14 cellular contexts compared by ENCODE assay signal in the genomic region with DNA sequence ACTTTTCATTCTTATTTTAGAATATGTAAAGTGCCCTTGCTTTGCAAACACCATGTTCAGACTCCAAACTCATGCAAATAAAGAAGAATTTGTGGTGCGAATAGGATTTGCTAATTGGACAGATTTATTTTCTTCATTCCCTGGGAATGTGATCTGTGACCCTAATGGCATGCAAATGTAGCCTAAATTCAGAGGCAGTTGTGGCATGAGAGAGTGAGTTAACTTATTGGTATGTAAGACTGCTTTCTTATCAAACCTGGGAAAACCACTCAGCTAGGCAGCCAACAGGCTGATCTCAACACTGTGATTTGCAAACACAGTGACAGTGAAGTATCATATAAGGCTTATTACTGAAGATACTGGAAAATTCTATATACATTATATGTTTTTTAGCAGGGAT. TPM values are rescaled to one million over a fixed set of nuclear protein-coding genes. Genes with fewer than 3 reads are reported as not detected.
A peak's percentile ranks its signal among the peaks of the same experiment; 100 is the strongest.
DNase-seq lines count a peak whose midpoint lies in the region; ATAC-seq and TF ChIP-seq lines count a peak whose summit lies in the region.
"Had no signal": no experiment of that assay in that cellular context is flagged by ENCODE, and none has a peak within 500 bp of the region (broad histone marks: within the 10 kb centered on the region; RNA-seq: fewer than 3 reads in every experiment).

No MANE protein-coding gene starts in this region.

- TF ChIP-seq EP300 in transverse colon (IDR thresholded peaks at IDR 0.05; ENCODE audit: low read depth), result no peak

- no peaks in the 10 kb centered on the region for H3K79me1 ChIP-seq in mesendoderm (ENCODE audit: low read length)

- no peak overlapping the region for H3K4me3 Mint-ChIP-seq in stimulated activated memory B cell treated with anti-CD40 and anti-IgM and Interleukin-4, amounts not matched to agents 10 μg/mL and 1 μg/mL and 100 μg/mL, for 72 hours
- H3K4me3 Mint-ChIP-seq in activated CD4-positive, alpha-beta memory T cell treated with anti-CD3 and anti-CD28 coated beads for 36 hours, result no peak overlapping the region
- H3K4me3 Mint-ChIP-seq: activated naive CD8-positive, alpha-beta T cell treated with anti-CD3 and anti-CD28 coated beads for 36 hours; CD8-positive, alpha-beta T cell had no signal

- H3K79me2 ChIP-seq in mesendoderm (ENCODE audit: control insufficient read depth, insufficient read depth, low read length), result no peaks in the 10 kb centered on the region

- H2BK15ac ChIP-seq in mesendoderm (replicated peaks; ENCODE audit: low read depth), result no peak overlapping the region

- no peak overlapping the region for H4K5ac ChIP-seq in mesendoderm (ENCODE audit: low read length)

- peaks cover 19% of the 10 kb centered on the region for H3K4me1 ChIP-seq in mesendoderm (ENCODE audit: control insufficient read depth, low read depth, low read length)
- H3K4me1 ChIP-seq in transverse colon, result no peaks in the 10 kb centered on the region
- H3K4me1 ChIP-seq: gastrocnemius medialis had no signal

- intact Hi-C loops in transverse colon (cut with DNase I; ENCODE audit: low total_unique reads), result no loop called here
- intact Hi-C loops in activated CD4-positive, alpha-beta memory T cell treated with anti-CD3 and anti-CD28 coated beads for 36 hours (cut with micrococcal nuclease), result no loop called here

- WGBS in mesendoderm (ENCODE audit: extremely low coverage, insufficient coverage, low lambda C conversion rate), result no CpG with 5 or more reads among the region's 1 CpG
- 89 to 91% methylated on average over 1 of the region's 1 CpG for WGBS in transverse colon (ENCODE audit: low coverage in 1 of 2), 2 donors

- no peak for TF ChIP-seq POLR2A in transverse colon (IDR thresholded peaks at IDR 0.05)

- no peak overlapping the region for H3K18ac ChIP-seq in mesendoderm (ENCODE audit: low read length)

- H3K27ac ChIP-seq in mesendoderm (ENCODE audit: low read depth, low read length) (no peak overlapping the region), transverse colon (no peak overlapping the region)
- H3K27ac ChIP-seq: gastrocnemius medialis, stomach had no signal

- no peak for ATAC-seq in stimulated activated memory B cell treated with anti-CD40 and anti-IgM and Interleukin-4, amounts not matched to agents 10 μg/mL and 1 μg/mL and 100 μg/mL, for 72 hours
- ATAC-seq: CD8-positive, alpha-beta T cell; gastrocnemius medialis had no signal

- H3K27ac Mint-ChIP-seq in stimulated activated memory B cell treated with anti-CD40 and anti-IgM and Interleukin-4, amounts not matched to agents 10 μg/mL and 1 μg/mL and 100 μg/mL, for 72 hours, result no peak overlapping the region
- no peak overlapping the region for H3K27ac Mint-ChIP-seq in activated CD4-positive, alpha-beta memory T cell treated with anti-CD3 and anti-CD28 coated beads for 36 hours
- H3K27ac Mint-ChIP-seq: activated naive CD8-positive, alpha-beta T cell treated with anti-CD3 and anti-CD28 coated beads for 36 hours; CD8-positive, alpha-beta T cell had no signal

- no peak overlapping the region for H3K4ac ChIP-seq in mesendoderm (ENCODE audit: low read depth, low read length)

- H4K8ac ChIP-seq in mesendoderm (ENCODE audit: low read depth, low read length), result no peak overlapping the region

- H3K4me3 ChIP-seq in BJ (ENCODE audit: low read depth, low read length) (no peak overlapping the region), epithelial cell of esophagus (ENCODE audit: low read length) (no peak overlapping the region), mesendoderm (ENCODE audit: low read length) (no peak overlapping the region), transverse colon (no peak overlapping the region)
- H3K4me3 ChIP-seq: gastrocnemius medialis, stomach had no signal

- CTCF ChIA-PET in BJ (lab: Yijun Ruan, JAX), result no interaction called here
- CTCF ChIA-PET in activated CD4-positive, alpha-beta memory T cell treated with anti-CD3 and anti-CD28 coated beads for 36 hours (lab: Charles Lee), result no interaction called here

- H3K56ac ChIP-seq in mesendoderm (ENCODE audit: low read length), result no peak overlapping the region

- peaks cover 13% of the 10 kb centered on the region for H3K9me3 Mint-ChIP-seq in stimulated activated memory B cell treated with anti-CD40 and anti-IgM and Interleukin-4, amounts not matched to agents 10 μg/mL and 1 μg/mL and 100 μg/mL, for 72 hours
- no peaks in the 10 kb centered on the region for H3K9me3 Mint-ChIP-seq in activated CD4-positive, alpha-beta memory T cell treated with anti-CD3 and anti-CD28 coated beads for 36 hours
- H3K9me3 Mint-ChIP-seq: CD8-positive, alpha-beta T cell had no signal

- H2BK5ac ChIP-seq in mesendoderm (ENCODE audit: low read length), result no peak overlapping the region

- no peaks in the 10 kb centered on the region for H3K36me3 Mint-ChIP-seq in stimulated activated memory B cell treated with anti-CD40 and anti-IgM and Interleukin-4, amounts not matched to agents 10 μg/mL and 1 μg/mL and 100 μg/mL, for 72 hours
- H3K36me3 Mint-ChIP-seq in activated CD4-positive, alpha-beta memory T cell treated with anti-CD3 and anti-CD28 coated beads for 36 hours, result no peaks in the 10 kb centered on the region
- H3K36me3 Mint-ChIP-seq: activated naive CD8-positive, alpha-beta T cell treated with anti-CD3 and anti-CD28 coated beads for 36 hours; CD8-positive, alpha-beta T cell had no signal

- no peaks in the 10 kb centered on the region for H3K9me3 ChIP-seq in transverse colon
- H3K9me3 ChIP-seq: gastrocnemius medialis, stomach had no signal

- TF ChIP-seq CTCF in BJ (IDR thresholded peaks at IDR 0.05; ENCODE audit: insufficient read depth, low read depth, low read length), result no peak
- TF ChIP-seq CTCF in epithelial cell of esophagus (IDR thresholded peaks at IDR 0.05; ENCODE audit: insufficient read depth, low read depth, low read length, missing control alignments), result no peak
- no peak for TF ChIP-seq CTCF in transverse colon (IDR thresholded peaks at IDR 0.05)

- H3K36me3 ChIP-seq in BJ (ENCODE audit: control insufficient read depth, insufficient read depth, low read length) (no peaks in the 10 kb centered on the region), mesendoderm (ENCODE audit: control insufficient read depth, insufficient read depth, low read length) (no peaks in the 10 kb centered on the region), transverse colon (no peaks in the 10 kb centered on the region)
- H3K36me3 ChIP-seq: gastrocnemius medialis, stomach had no signal

- no peak overlapping the region for H3K23ac ChIP-seq in mesendoderm (ENCODE audit: low read length)

- no peak overlapping the region for H3K9ac ChIP-seq in mesendoderm (ENCODE audit: low read length)

- H3K4me2 ChIP-seq in mesendoderm (ENCODE audit: low read length), result no peak overlapping the region

- in situ Hi-C loops in transverse colon (cut with MboI; ENCODE audit: low pct_ligation_motif_present in 1 of 4, low pct_unique_long_range_greater_than_20kb in 1 of 4, low sequenced_read_pairs in 3 of 4), result no loop called here

- H3K27me3 Mint-ChIP-seq in stimulated activated memory B cell treated with anti-CD40 and anti-IgM and Interleukin-4, amounts not matched to agents 10 μg/mL and 1 μg/mL and 100 μg/mL, for 72 hours, result no peaks in the 10 kb centered on the region
- H3K27me3 Mint-ChIP-seq in activated CD4-positive, alpha-beta memory T cell treated with anti-CD3 and anti-CD28 coated beads for 36 hours, result no peaks in the 10 kb centered on the region
- H3K27me3 Mint-ChIP-seq: activated naive CD8-positive, alpha-beta T cell treated with anti-CD3 and anti-CD28 coated beads for 36 hours had no signal

- no peak overlapping the region for H2AK5ac ChIP-seq in mesendoderm (ENCODE audit: low read length)

- H2BK120ac ChIP-seq in mesendoderm (ENCODE audit: low read depth, low read length), result no peak overlapping the region

- POLR2A ChIA-PET in BJ (lab: Charles Lee), result interaction anchor here (0.5 kb wide), 1 partner anchor 17 kb away, joined by 7 read pairs; no protein-coding TSS in a partner anchor
- POLR2A ChIA-PET in activated CD4-positive, alpha-beta memory T cell treated with anti-CD3 and anti-CD28 coated beads for 36 hours (lab: Charles Lee), result no interaction called here

- no peaks in the 10 kb centered on the region for H3K4me1 Mint-ChIP-seq in stimulated activated memory B cell treated with anti-CD40 and anti-IgM and Interleukin-4, amounts not matched to agents 10 μg/mL and 1 μg/mL and 100 μg/mL, for 72 hours
- H3K4me1 Mint-ChIP-seq in activated CD4-positive, alpha-beta memory T cell treated with anti-CD3 and anti-CD28 coated beads for 36 hours (ENCODE audit: low read depth), result no peaks in the 10 kb centered on the region
- H3K4me1 Mint-ChIP-seq: activated naive CD8-positive, alpha-beta T cell treated with anti-CD3 and anti-CD28 coated beads for 36 hours had no signal

- peak; percentile 89 for DNase-seq in BJ (ENCODE audit: low read depth)
- DNase-seq in NCI-H1048 (lab: John Stamatoyannopoulos, UW), result peak; percentile 28
- DNase-seq in epithelial cell of esophagus (ENCODE audit: low read depth), result peak; percentile 62
- DNase-seq in mesendoderm, result peak; percentile 94
- DNase-seq in COLO668 (lab: John Stamatoyannopoulos, UW; ENCODE audit: unreplicated experiment), result no peak
- no peak for DNase-seq in transverse colon
- no peak for DNase-seq in activated CD4-positive, alpha-beta memory T cell treated with anti-CD3 and anti-CD28 coated beads for 36 hours
- DNase-seq: activated CD4-positive, alpha-beta T cell treated with anti-CD3 and anti-CD28 coated beads, Interleukin-2, amount 50 U/mL, for 48 hours; activated naive CD8-positive, alpha-beta T cell treated with anti-CD3 and anti-CD28 coated beads for 36 hours; CD8-positive, alpha-beta T cell; gastrocnemius medialis; NCI-H510A; stomach had no signal

- H3K27me3 ChIP-seq in BJ (ENCODE audit: control insufficient read depth, insufficient read depth, low read length) (no peaks in the 10 kb centered on the region), mesendoderm (ENCODE audit: insufficient read depth, low read length, poor library complexity) (no peaks in the 10 kb centered on the region), transverse colon (no peaks in the 10 kb centered on the region)
- H3K27me3 ChIP-seq: gastrocnemius medialis, stomach had no signal

RNA-seq across cellular contexts. Expression of gene CAPZA3, which starts 10.0 kb away (rescaled TPM):
- polyA plus RNA-seq in BJ (2011; rRNA removed), result not detected in 2 replicates
- polyA minus RNA-seq in BJ (2011; rRNA and poly(A)+ RNA removed), result not detected in 2 replicates
- not detected for polyA plus RNA-seq in mesendoderm (2013, experiment 1 of 2)
- not detected for polyA plus RNA-seq in mesendoderm (2013, experiment 2 of 2)
- total RNA-seq in transverse colon, result not detected
- not detected for total RNA-seq in activated CD4-positive, alpha-beta memory T cell treated with anti-CD3 and anti-CD28 coated beads for 36 hours
- total RNA-seq: activated naive CD8-positive, alpha-beta T cell treated with anti-CD3 and anti-CD28 coated beads for 36 hours; CD8-positive, alpha-beta T cell; gastrocnemius medialis had no signal

RNA-seq across cellular contexts. Expression of gene PLCZ1, which starts 10.1 kb away (rescaled TPM):
- polyA plus RNA-seq in BJ (2011; rRNA removed), result not detected in 2 replicates
- polyA minus RNA-seq in BJ (2011; rRNA and poly(A)+ RNA removed), result not detected in 2 replicates
- not detected for polyA plus RNA-seq in mesendoderm (2013, experiment 1 of 2)
- not detected for polyA plus RNA-seq in mesendoderm (2013, experiment 2 of 2)
- not detected for total RNA-seq in transverse colon
- not detected for total RNA-seq in activated CD4-positive, alpha-beta memory T cell treated with anti-CD3 and anti-CD28 coated beads for 36 hours
- total RNA-seq: activated naive CD8-positive, alpha-beta T cell treated with anti-CD3 and anti-CD28 coated beads for 36 hours; CD8-positive, alpha-beta T cell; gastrocnemius medialis had no signal
- polyA plus RNA-seq: stomach had no signal

Comparison
In these comparisons a context has a peak if more than half of its experiments do, and no peak if none do; other contexts are left out.
1. DNase-seq: peak in BJ (single experiment), NCI-H1048 (single experiment), epithelial cell of esophagus (single experiment) and mesendoderm (single experiment); none in COLO668 (single experiment), transverse colon (single experiment) and activated CD4-positive, alpha-beta memory T cell treated with anti-CD3 and anti-CD28 coated beads for 36 hours (single experiment).